ENCODE assay signal across 1 cellular context in the genomic region with DNA sequence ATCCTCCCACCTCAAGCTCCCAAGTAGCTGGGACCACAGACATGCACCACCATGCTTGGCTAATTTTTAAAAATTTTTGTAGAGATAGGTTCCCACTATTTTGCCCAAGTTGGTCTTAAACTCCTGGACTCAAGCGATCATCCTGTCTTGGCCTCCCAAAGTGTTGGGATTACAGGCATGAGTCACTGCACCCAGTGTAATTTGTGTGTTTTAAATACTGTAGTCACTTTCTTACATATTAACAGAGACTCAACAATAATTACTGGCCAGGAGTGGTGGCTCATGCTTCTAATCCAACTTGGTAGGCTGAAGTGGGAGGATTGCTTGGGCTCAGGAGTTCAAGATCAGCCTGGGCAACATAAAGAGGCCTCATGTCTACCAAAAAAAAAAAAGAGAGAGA.
TF ChIP-seq lines count a peak whose summit lies in the region.

No MANE protein-coding gene starts in this region.

TF ChIP-seq in IMR-90, 13 proteins besides CTCF, POLR2A, EP300 and RAD21 (continued from another document):
- TF ChIP-seq, protein P1, sequence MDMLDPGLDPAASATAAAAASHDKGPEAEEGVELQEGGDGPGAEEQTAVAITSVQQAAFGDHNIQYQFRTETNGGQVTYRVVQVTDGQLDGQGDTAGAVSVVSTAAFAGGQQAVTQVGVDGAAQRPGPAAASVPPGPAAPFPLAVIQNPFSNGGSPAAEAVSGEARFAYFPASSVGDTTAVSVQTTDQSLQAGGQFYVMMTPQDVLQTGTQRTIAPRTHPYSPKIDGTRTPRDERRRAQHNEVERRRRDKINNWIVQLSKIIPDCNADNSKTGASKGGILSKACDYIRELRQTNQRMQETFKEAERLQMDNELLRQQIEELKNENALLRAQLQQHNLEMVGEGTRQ (IDR thresholded peaks at IDR 0.05; ENCODE audit: low read depth, low read length) = no peak
- no peak for TF ChIP-seq RCOR1 (IDR thresholded peaks at IDR 0.05; ENCODE audit: insufficient replicate concordance, low read length)
